ENCODE assay signal across 19 cellular contexts in the genomic region with DNA sequence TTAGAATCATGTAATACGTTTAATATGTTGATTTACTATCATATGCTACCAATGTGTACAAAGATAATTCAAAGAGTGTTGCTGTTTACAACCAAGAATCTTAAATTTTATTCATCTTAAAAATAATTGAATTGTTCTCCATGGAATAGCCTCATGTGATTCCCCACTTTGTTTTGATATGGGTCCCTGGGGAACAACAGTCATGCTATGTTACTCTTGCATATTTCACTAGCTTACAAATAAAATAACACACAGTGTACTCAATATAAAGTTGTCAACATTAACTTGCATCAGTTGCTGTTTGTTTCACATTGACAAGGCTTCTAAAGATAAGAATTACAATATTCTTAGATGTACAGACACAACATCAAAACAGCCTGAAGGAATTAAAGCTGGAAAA. TPM values are rescaled to one million over a fixed set of nuclear protein-coding genes. Genes with fewer than 3 reads are reported as not detected.
DNase-seq lines count a peak whose midpoint lies in the region; TF ChIP-seq lines count a peak whose summit lies in the region.
"Had no signal": no experiment of that assay in that cellular context is flagged by ENCODE, and none has a peak within 500 bp of the region (broad histone marks: within the 10 kb centered on the region; RNA-seq: fewer than 3 reads in every experiment).

No MANE protein-coding gene starts in this region.

- peak; percentile 23 for DNase-seq in AG10803 (ENCODE audit: low read depth)
- DNase-seq in NCI-H526 (lab: John Stamatoyannopoulos, UW), result peak; percentile 34 to 56
- peak; percentile 53 for DNase-seq in fibroblast of gingiva (ENCODE audit: low read depth)
- no peak for DNase-seq in neural crest cell (ENCODE audit: low read depth, low spot score)
- no peak for DNase-seq in superior temporal gyrus (ENCODE audit: extremely low spot score)
- no peak for DNase-seq in NCI-H1048 (lab: John Stamatoyannopoulos, UW)
- DNase-seq in GM03348 (ENCODE audit: low spot score), result no peak
- no peak for DNase-seq in COLO829 (ENCODE audit: low spot score)
- DNase-seq: activated CD4-positive, alpha-beta T cell treated with anti-CD3 and anti-CD28 coated beads for 4 hours; activated naive CD8-positive, alpha-beta T cell treated with anti-CD3 and anti-CD28 coated beads for 36 hours; AML-193; Right ventricle myocardium superior; stimulated activated CD4-positive, alpha-beta T cell treated with anti-CD3 and anti-CD28 coated beads, Interleukin-4, amount 100 ng/mL, for 24 hours; stomach; upper lobe of right lung had no signal

- peaks cover 28% of the 10 kb centered on the region for H3K4me1 Mint-ChIP-seq in neural crest cell
- H3K4me1 Mint-ChIP-seq: activated T-helper 17 cell treated with anti-CD3 and anti-CD28 coated beads, Interleukin-2, amount 50 U/mL, for 72 hours had no signal

- H3K9me3 Mint-ChIP-seq in neural crest cell, result no peaks in the 10 kb centered on the region
- H3K9me3 Mint-ChIP-seq: activated naive CD8-positive, alpha-beta T cell treated with anti-CD3 and anti-CD28 coated beads for 36 hours; activated T-helper 17 cell treated with anti-CD3 and anti-CD28 coated beads, Interleukin-2, amount 50 U/mL, for 72 hours; nephron progenitor cell had no signal

- no peak for TF ChIP-seq CTCF in AG10803 (conservative IDR thresholded peaks at IDR 0.05; ENCODE audit: low read length)
- no peak for TF ChIP-seq CTCF in neural crest cell (conservative IDR thresholded peaks at IDR 0.05)

- no peak overlapping the region for H3K4me3 ChIP-seq in AG10803 (ENCODE audit: low read length)
- H3K4me3 ChIP-seq: body of pancreas, upper lobe of right lung had no signal

- H3K36me3 Mint-ChIP-seq in neural crest cell (ENCODE audit: low read depth), result no peaks in the 10 kb centered on the region
- H3K36me3 Mint-ChIP-seq: activated naive CD8-positive, alpha-beta T cell treated with anti-CD3 and anti-CD28 coated beads for 36 hours had no signal

- H3K27me3 Mint-ChIP-seq in neural crest cell (ENCODE audit: low read depth), result peaks cover 14% of the 10 kb centered on the region

- H3K27ac Mint-ChIP-seq in neural crest cell (ENCODE audit: unreplicated experiment), result no peak overlapping the region
- H3K27ac Mint-ChIP-seq: activated naive CD8-positive, alpha-beta T cell treated with anti-CD3 and anti-CD28 coated beads for 36 hours; activated T-helper 17 cell treated with anti-CD3 and anti-CD28 coated beads, Interleukin-2, amount 50 U/mL, for 72 hours; nephron progenitor cell had no signal

- peak overlapping the region; percentile 85 for H3K4me3 Mint-ChIP-seq in neural crest cell
- H3K4me3 Mint-ChIP-seq: activated naive CD8-positive, alpha-beta T cell treated with anti-CD3 and anti-CD28 coated beads for 36 hours had no signal

RNA-seq across cellular contexts. Expression of gene ENOX1, which starts 2.3 kb away (rescaled TPM):
- total RNA-seq in neural crest cell, result 3.1 and 3.8 TPM in 2 replicates
- total RNA-seq: activated naive CD8-positive, alpha-beta T cell treated with anti-CD3 and anti-CD28 coated beads for 36 hours; HepG2 had no signal

Comparison
In these comparisons a context has a peak if more than half of its experiments do, and no peak if none do; other contexts are left out.
1. DNase-seq: peak in AG10803 (single experiment), NCI-H526 (2 of 2) and fibroblast of gingiva (single experiment); none in neural crest cell (single experiment), superior temporal gyrus (single experiment), NCI-H1048 (single experiment), GM03348 (single experiment) and COLO829 (single experiment).